Comparison of ENCODE assay signal across 9 cellular contexts in the genomic region with DNA sequence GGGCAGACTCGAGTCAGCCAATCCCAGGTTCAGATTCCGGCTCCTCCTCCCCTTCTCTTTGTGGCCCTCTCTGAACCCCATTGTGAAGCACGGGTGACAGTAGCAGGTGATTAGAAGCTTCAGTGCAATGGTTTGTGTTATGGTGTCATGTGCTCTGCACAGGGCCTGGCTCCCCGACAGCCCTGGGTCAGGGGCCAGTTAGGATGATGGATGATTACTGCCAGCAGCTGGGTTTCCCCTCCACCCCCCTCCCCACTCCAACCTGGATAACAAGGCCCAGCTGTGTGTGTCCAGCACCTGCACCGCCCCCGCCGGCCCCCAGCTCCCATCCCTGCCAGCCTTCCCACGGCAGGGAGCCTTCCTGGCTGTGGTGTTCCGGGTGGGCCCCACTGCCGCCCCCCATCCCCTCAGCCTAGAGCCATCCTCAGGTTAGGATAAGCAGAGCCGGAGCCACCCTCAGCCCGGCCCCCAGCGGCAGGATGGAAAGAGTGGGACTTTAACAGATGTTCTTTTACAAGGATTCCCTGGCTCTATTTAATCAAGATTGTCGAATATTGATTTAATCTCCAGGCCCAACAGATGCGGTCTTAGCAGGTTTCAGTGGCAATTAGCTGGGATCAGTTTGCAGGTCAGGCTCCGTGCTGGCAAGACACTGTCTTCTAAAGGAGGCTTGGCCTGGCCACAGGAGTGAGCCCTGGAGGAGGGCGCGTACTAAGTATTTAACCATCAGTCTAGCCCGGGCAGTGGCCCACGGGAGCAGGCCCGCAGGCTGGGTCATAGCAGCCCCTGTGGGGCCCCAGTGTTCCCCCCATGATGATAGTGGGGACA.
DNase-seq lines count a peak whose midpoint lies in the region; ATAC-seq, FAIRE-seq and TF ChIP-seq lines count a peak whose summit lies in the region.
"Had no signal": no experiment of that assay in that cellular context is flagged by ENCODE, and none has a peak within 500 bp of the region (broad histone marks: within the 10 kb centered on the region; RNA-seq: fewer than 3 reads in every experiment).

No MANE protein-coding gene starts in this region.

- no peak overlapping the region for H3K4me2 ChIP-seq in OCI-LY1 (ENCODE audit: low read length)

- no peak overlapping the region for H3K4me3 ChIP-seq in breast epithelium
- H3K4me3 ChIP-seq in OCI-LY1 (ENCODE audit: low read depth, low read length, poor library complexity, severe bottlenecking): no peak overlapping the region

- H3F3A ChIP-seq in OCI-LY1 (ENCODE audit: insufficient read depth, low read length): no peaks in the 10 kb centered on the region

- BruUV-seq in MCF 10A (replicated peaks; lab: Mats Ljungman, UMichigan): no TSS peak

- FAIRE-seq in urothelium cell line (lab: Jason Lieb, UNC) (peak; percentile 84), GM12891 (lab: Jason Lieb, UNC) (no peak)

- TF ChIP-seq CTCF in breast epithelium (IDR thresholded peaks at IDR 0.05): no peak
- no peak for TF ChIP-seq CTCF in MCF 10A (IDR thresholded peaks at IDR 0.05; ENCODE audit: unreplicated experiment)
- no peak for TF ChIP-seq CTCF in OCI-LY1 (IDR thresholded peaks at IDR 0.05; ENCODE audit: low read length)

- intact Hi-C loops in breast epithelium (cut with DNase I; ENCODE audit: low total_unique reads): no loop called here
- intact Hi-C loops in MCF 10A (cut with micrococcal nuclease): no loop called here

- H3K9ac ChIP-seq in OCI-LY1 (ENCODE audit: low read length): no peak overlapping the region

- no peaks in the 10 kb centered on the region for H4K20me1 ChIP-seq in OCI-LY1 (ENCODE audit: insufficient read depth, low read length)

- H2AFZ ChIP-seq in OCI-LY1 (ENCODE audit: low read length): no peak overlapping the region

- ATAC-seq in HG03135 (IDR thresholded peaks at IDR 0.05; ENCODE audit: unreplicated experiment): no peak

- H3K4me1 Mint-ChIP-seq in MCF 10A (ENCODE audit: insufficient read depth, unreplicated experiment): peaks cover 10% of the 10 kb centered on the region

- H3K4me1 ChIP-seq in breast epithelium: no peaks in the 10 kb centered on the region
- peaks cover 53% of the 10 kb centered on the region for H3K4me1 ChIP-seq in OCI-LY1 (ENCODE audit: insufficient read depth, low read length, severe bottlenecking)

- peak overlapping the region; percentile 6 to 65 for H3K27ac ChIP-seq in breast epithelium
- peak overlapping the region; percentile 57 for H3K27ac ChIP-seq in OCI-LY1 (ENCODE audit: low read depth, low read length, poor library complexity, severe bottlenecking)

- no peaks in the 10 kb centered on the region for H3K36me3 ChIP-seq in breast epithelium
- no peaks in the 10 kb centered on the region for H3K36me3 ChIP-seq in OCI-LY1 (ENCODE audit: insufficient read depth, low read length)

- H3K9me2 ChIP-seq in OCI-LY1 (ENCODE audit: low read depth, low read length): no peaks in the 10 kb centered on the region

- no peaks in the 10 kb centered on the region for H3K79me2 ChIP-seq in OCI-LY1 (ENCODE audit: insufficient read depth, low read length)

- H3K27ac Mint-ChIP-seq in MCF 10A (ENCODE audit: low read depth, unreplicated experiment): no peak overlapping the region

- H3K4me3 Mint-ChIP-seq in MCF 10A (ENCODE audit: unreplicated experiment): no peak overlapping the region
- H3K4me3 Mint-ChIP-seq: central memory CD8-positive, alpha-beta T cell had no signal

- CTCF ChIA-PET in MCF 10A (lab: Yijun Ruan, JAX): interaction anchor here (0.6 kb wide), 1 partner anchor 160 kb away, joined by 3 read pairs; no protein-coding TSS in a partner anchor

- H3K27me3 Mint-ChIP-seq in MCF 10A (ENCODE audit: insufficient read depth, unreplicated experiment): no peaks in the 10 kb centered on the region
- H3K27me3 Mint-ChIP-seq: central memory CD8-positive, alpha-beta T cell had no signal

- DNase-seq in breast epithelium (ENCODE audit: low spot score in 2 of 2) (no peak), MCF 10A (ENCODE audit: unreplicated experiment) (no peak), left kidney (ENCODE audit: low read depth, low spot score) (peak; percentile 95), urothelium cell line (ENCODE audit: low spot score) (no peak), COLO829 (ENCODE audit: low spot score) (no peak), GM12891 (ENCODE audit: insufficient read length, low spot score) (no peak)

- H3K36me3 Mint-ChIP-seq in MCF 10A (ENCODE audit: insufficient read depth, unreplicated experiment): no peaks in the 10 kb centered on the region

- POLR2A ChIA-PET in MCF 10A (lab: Yijun Ruan, JAX): no interaction called here

- H3K9me3 ChIP-seq in breast epithelium: no peaks in the 10 kb centered on the region
- H3K9me3 ChIP-seq in OCI-LY1 (ENCODE audit: low read length): no peaks in the 10 kb centered on the region

- no peaks in the 10 kb centered on the region for H3K9me3 Mint-ChIP-seq in MCF 10A (ENCODE audit: unreplicated experiment)
- H3K9me3 Mint-ChIP-seq: central memory CD8-positive, alpha-beta T cell had no signal

- no peaks in the 10 kb centered on the region for H3K27me3 ChIP-seq in breast epithelium
- no peaks in the 10 kb centered on the region for H3K27me3 ChIP-seq in OCI-LY1 (ENCODE audit: insufficient read depth, low read length)

- TF ChIP-seq POLR2A in breast epithelium (IDR thresholded peaks at IDR 0.05) (no peak), GM12891 (IDR thresholded peaks at IDR 0.05; ENCODE audit: low read depth, low read length) (no peak)

TF ChIP-seq in GM12891, 5 proteins besides CTCF, POLR2A, EP300 and RAD21:
- no peak for TF ChIP-seq POU2F2 (IDR thresholded peaks at IDR 0.05; ENCODE audit: low read depth, low read length)
- TF ChIP-seq PAX5 (IDR thresholded peaks at IDR 0.05; ENCODE audit: insufficient read depth, low read length, severe bottlenecking): no peak
- no peak for TF ChIP-seq SPI1 (IDR thresholded peaks at IDR 0.05; ENCODE audit: low read depth, low read length)
- no peak for TF ChIP-seq POLR2AphosphoS5 (IDR thresholded peaks at IDR 0.05; ENCODE audit: low read depth, low read length)
- no peak for TF ChIP-seq TAF1 (IDR thresholded peaks at IDR 0.05; ENCODE audit: low read depth, low read length)
